Comparison of ENCODE assay signal across 1 cellular context in the genomic region with DNA sequence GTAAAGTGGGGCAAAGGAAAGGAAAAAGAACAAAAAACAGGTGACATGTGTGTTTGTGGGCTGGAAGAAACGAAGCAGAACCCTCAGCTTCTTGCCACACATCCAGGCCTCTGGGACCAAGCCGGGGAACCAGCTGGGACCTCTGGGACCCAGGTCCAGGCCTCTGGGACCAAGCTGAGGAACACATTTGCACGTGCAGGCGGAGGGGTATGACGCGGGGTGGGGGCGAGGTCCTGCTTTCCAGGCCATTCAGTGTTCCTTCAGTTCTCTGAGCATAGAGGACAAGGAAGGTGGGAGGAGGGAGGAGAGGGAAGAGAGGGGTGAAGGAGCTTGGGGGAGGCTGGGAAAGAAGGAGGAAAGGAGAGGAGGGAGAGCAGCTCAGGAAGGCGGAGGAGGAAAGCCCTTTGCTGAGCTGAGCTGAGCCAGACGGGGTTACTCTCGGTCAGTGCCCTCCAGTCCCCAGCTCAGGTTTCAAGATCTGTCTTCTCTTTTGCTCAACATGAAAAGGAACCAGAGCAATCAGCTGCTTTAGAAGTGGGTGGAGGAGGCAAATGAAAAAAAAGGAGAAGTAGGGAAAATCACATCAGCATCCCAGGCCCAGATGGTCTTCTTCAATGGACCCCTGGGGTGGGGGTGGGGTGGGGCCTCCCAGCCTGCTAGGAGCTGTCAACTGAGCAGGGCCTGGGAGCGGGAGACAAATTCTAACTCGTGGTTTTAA.
TF ChIP-seq lines count a peak whose summit lies in the region.

No MANE protein-coding gene starts in this region.

TF ChIP-seq in liver, 16 proteins besides CTCF, POLR2A, EP300 and RAD21:
- TF ChIP-seq, protein P1, sequence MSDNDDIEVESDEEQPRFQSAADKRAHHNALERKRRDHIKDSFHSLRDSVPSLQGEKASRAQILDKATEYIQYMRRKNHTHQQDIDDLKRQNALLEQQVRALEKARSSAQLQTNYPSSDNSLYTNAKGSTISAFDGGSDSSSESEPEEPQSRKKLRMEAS (IDR thresholded peaks at IDR 0.05) = no peak
- TF ChIP-seq NR2F2 (IDR thresholded peaks at IDR 0.05) (no peak), FOXA2 (IDR thresholded peaks at IDR 0.05) (no peak), TAF1 (conservative IDR thresholded peaks at IDR 0.05) (no peak), JUND (IDR thresholded peaks at IDR 0.05) (peak in 1 of 2 donors; percentile 5), YY1 (IDR thresholded peaks at IDR 0.05) (no peak), GABPA (IDR thresholded peaks at IDR 0.05 in 1 of 2, conservative IDR thresholded peaks at IDR 0.05 in 1 of 2) (no peak), HNF4A (conservative IDR thresholded peaks at IDR 0.05) (no peak), SP1 (IDR thresholded peaks at IDR 0.05) (no peak), FOXA1 (IDR thresholded peaks at IDR 0.05) (no peak), EGR1 (IDR thresholded peaks at IDR 0.05; ENCODE audit: low read depth in 2 of 2) (no peak), RXRA (IDR thresholded peaks at IDR 0.05) (peak; percentile 83 to 87), HNF4G (IDR thresholded peaks at IDR 0.05) (no peak)
- TF ChIP-seq, protein P2, sequence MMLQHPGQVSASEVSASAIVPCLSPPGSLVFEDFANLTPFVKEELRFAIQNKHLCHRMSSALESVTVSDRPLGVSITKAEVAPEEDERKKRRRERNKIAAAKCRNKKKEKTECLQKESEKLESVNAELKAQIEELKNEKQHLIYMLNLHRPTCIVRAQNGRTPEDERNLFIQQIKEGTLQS (IDR thresholded peaks at IDR 0.05) = no peak
- TF ChIP-seq, protein P3, sequence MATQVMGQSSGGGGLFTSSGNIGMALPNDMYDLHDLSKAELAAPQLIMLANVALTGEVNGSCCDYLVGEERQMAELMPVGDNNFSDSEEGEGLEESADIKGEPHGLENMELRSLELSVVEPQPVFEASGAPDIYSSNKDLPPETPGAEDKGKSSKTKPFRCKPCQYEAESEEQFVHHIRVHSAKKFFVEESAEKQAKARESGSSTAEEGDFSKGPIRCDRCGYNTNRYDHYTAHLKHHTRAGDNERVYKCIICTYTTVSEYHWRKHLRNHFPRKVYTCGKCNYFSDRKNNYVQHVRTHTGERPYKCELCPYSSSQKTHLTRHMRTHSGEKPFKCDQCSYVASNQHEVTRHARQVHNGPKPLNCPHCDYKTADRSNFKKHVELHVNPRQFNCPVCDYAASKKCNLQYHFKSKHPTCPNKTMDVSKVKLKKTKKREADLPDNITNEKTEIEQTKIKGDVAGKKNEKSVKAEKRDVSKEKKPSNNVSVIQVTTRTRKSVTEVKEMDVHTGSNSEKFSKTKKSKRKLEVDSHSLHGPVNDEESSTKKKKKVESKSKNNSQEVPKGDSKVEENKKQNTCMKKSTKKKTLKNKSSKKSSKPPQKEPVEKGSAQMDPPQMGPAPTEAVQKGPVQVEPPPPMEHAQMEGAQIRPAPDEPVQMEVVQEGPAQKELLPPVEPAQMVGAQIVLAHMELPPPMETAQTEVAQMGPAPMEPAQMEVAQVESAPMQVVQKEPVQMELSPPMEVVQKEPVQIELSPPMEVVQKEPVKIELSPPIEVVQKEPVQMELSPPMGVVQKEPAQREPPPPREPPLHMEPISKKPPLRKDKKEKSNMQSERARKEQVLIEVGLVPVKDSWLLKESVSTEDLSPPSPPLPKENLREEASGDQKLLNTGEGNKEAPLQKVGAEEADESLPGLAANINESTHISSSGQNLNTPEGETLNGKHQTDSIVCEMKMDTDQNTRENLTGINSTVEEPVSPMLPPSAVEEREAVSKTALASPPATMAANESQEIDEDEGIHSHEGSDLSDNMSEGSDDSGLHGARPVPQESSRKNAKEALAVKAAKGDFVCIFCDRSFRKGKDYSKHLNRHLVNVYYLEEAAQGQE (IDR thresholded peaks at IDR 0.05) = no peak
- TF ChIP-seq, protein P4, sequence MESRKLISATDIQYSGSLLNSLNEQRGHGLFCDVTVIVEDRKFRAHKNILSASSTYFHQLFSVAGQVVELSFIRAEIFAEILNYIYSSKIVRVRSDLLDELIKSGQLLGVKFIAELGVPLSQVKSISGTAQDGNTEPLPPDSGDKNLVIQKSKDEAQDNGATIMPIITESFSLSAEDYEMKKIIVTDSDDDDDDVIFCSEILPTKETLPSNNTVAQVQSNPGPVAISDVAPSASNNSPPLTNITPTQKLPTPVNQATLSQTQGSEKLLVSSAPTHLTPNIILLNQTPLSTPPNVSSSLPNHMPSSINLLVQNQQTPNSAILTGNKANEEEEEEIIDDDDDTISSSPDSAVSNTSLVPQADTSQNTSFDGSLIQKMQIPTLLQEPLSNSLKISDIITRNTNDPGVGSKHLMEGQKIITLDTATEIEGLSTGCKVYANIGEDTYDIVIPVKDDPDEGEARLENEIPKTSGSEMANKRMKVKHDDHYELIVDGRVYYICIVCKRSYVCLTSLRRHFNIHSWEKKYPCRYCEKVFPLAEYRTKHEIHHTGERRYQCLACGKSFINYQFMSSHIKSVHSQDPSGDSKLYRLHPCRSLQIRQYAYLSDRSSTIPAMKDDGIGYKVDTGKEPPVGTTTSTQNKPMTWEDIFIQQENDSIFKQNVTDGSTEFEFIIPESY (IDR thresholded peaks at IDR 0.05) = no peak
